ENCODE assay signal across 22 cellular contexts in the genomic region with DNA sequence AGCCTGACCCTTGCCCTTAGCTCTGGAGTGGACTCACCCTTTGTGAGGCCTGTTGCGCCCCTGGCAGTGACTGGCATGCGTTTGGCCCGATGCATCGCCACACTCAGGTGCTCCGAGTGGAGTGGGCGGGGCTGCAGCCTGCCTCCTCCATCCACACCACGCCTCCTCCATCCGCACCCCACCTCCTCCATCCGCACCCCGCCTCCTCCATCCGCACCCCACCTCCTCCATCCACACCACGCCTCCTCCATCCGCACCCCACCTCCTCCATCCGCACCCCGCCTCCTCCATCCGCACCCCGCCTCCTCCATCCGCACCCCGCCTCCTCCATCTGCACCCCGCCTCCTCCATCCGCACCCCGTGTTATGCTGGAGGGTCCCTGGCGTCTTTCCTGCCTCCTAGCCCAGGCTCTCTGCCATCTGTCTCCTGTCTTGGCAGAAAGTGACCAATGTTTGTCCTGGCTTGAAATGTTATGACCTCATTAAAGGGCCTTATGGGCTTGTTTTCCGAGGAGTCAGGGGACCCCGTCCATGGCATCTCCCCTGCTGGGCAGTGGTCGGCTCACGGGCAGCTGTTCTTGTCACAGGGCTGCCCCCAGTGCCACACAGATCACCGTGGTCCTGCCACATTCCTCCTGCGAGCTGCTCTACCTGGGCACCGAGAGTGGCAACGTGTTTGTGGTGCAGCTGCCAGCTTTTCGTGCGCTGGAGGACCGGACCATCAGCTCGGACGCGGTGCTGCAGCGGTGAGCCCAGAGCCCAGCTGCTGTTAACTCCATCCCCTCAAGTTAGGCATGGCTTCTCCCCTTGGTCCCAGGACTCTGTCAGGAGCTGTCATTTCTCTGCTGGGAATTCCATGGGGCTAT. TPM values are rescaled to one million over a fixed set of nuclear protein-coding genes. Genes with fewer than 3 reads are reported as not detected.
DNase-seq lines count a peak whose midpoint lies in the region; ATAC-seq, FAIRE-seq and TF ChIP-seq lines count a peak whose summit lies in the region.
"Had no signal": no experiment of that assay in that cellular context is flagged by ENCODE, and none has a peak within 500 bp of the region (broad histone marks: within the 10 kb centered on the region; RNA-seq: fewer than 3 reads in every experiment).

No MANE protein-coding gene starts in this region.

- no peaks in the 10 kb centered on the region for H3K27me3 ChIP-seq in H1 (replicated peaks in 1 of 4; ENCODE audit: control insufficient read depth in 3 of 4, extremely low read depth in 1 of 4, insufficient read depth in 3 of 4, low read length in 3 of 4)
- H3K27me3 ChIP-seq: foreskin keratinocyte, neural progenitor cell, thyroid gland had no signal

- no peak for TF ChIP-seq POLR2A in H1 (IDR thresholded peaks at IDR 0.05; ENCODE audit: control extremely low read depth in 1 of 2, low read depth in 2 of 2, low read length in 2 of 2)

- H2BK120ac ChIP-seq in H1 (replicated peaks; ENCODE audit: low read depth, low read length), result no peak overlapping the region

- no peaks in the 10 kb centered on the region for H3K4me1 Mint-ChIP-seq in activated CD4-positive, alpha-beta T cell treated with anti-CD3 and anti-CD28 coated beads, Interleukin-2, amount 10 ng/mL, durations not matched to agents 24 days and 14 days
- H3K4me1 Mint-ChIP-seq: activated naive CD4-positive, alpha-beta T cell treated with anti-CD3 and anti-CD28 coated beads, Interleukin-2, amount 50 U/mL, for 24 hours; CD14-positive monocyte had no signal

- H4K91ac ChIP-seq in H1 (replicated peaks; ENCODE audit: insufficient read length, low read length), result no peak overlapping the region

- peaks cover 0 to 7% of the 10 kb centered on the region in 2 experiments for H4K20me1 ChIP-seq in H1 (replicated peaks in 1 of 2; ENCODE audit: control insufficient read depth in 1 of 2, insufficient read depth in 2 of 2, low read length in 2 of 2)

- WGBS in H1 (ENCODE audit: extremely low coverage in 1 of 2, insufficient coverage in 1 of 2, insufficient read length in 1 of 2, insufficient replicate concordance in 2 of 2, low coverage in 1 of 2, low lambda C conversion rate in 2 of 2, missing lambda C conversion rate in 1 of 2), 2 experiments, result 92% methylated on average over 25 of the region's 38 CpGs; no CpG with 5 or more reads in 1 of the 2 experiments

- no peak overlapping the region for H2BK5ac ChIP-seq in H1 (ENCODE audit: low read depth, low read length)

- H3K9ac ChIP-seq in H1 (replicated peaks in 1 of 4; ENCODE audit: extremely low read depth in 1 of 4, low read depth in 3 of 4, low read length in 3 of 4), result no peak overlapping the region
- H3K9ac ChIP-seq: neural progenitor cell had no signal

- H3K9me3 Mint-ChIP-seq in activated CD4-positive, alpha-beta T cell treated with anti-CD3 and anti-CD28 coated beads, Interleukin-2, amount 10 ng/mL, durations not matched to agents 24 days and 14 days, result no peaks in the 10 kb centered on the region
- H3K9me3 Mint-ChIP-seq: activated CD8-positive, alpha-beta T cell treated with anti-CD3 and anti-CD28 coated beads for 36 hours; activated naive CD4-positive, alpha-beta T cell treated with anti-CD3 and anti-CD28 coated beads, Interleukin-2, amount 50 U/mL, for 24 hours; activated T-cell treated with anti-CD3 and anti-CD28 coated beads, Interleukin-2, amount 50 U/mL, for 4 hours; neural progenitor cell; T-cell had no signal

- no peak overlapping the region for H4K5ac ChIP-seq in H1 (ENCODE audit: insufficient read length, low read depth, low read length)

- H3K56ac ChIP-seq in H1 (replicated peaks; ENCODE audit: insufficient read length, low read depth, low read length), result no peak overlapping the region

- H3K4me1 ChIP-seq in H1 (replicated peaks in 1 of 4; ENCODE audit: control insufficient read depth in 3 of 4, insufficient read depth in 4 of 4, low read length in 3 of 4), result peaks cover 0 to 17% (median 5%) of the 10 kb centered on the region in 4 experiments; a peak in 4 of 7 replicates
- H3K4me1 ChIP-seq: foreskin keratinocyte, neural progenitor cell had no signal

- H2BK20ac ChIP-seq in H1 (ENCODE audit: low read length), result no peak overlapping the region

- no peaks in the 10 kb centered on the region for H3K79me1 ChIP-seq in H1 (ENCODE audit: low read depth, low read length)

- no peak for TF ChIP-seq RAD21 in H1 (IDR thresholded peaks at IDR 0.05 in 1 of 2, conservative IDR thresholded peaks at IDR 0.05 in 1 of 2; ENCODE audit: low read depth in 2 of 2, low read length in 2 of 2)

- H3K4me2 ChIP-seq in H1 (ENCODE audit: insufficient read depth in 1 of 2, low read depth in 2 of 2, low read length in 2 of 2), result 0 out of 4 replicates have a peak overlapping the region, but pooled peaks of 1 of the 2 experiments have one; percentile 10
- H3K4me2 ChIP-seq: neural progenitor cell had no signal

- TF ChIP-seq CTCF in H1 (IDR thresholded peaks at IDR 0.05; ENCODE audit: control extremely low read depth in 1 of 3, insufficient read depth in 1 of 3, low read depth in 1 of 3, low read length in 3 of 3), result no peak

- H3K36me3 ChIP-seq in H1 (ENCODE audit: control insufficient read depth in 2 of 4, insufficient read depth in 4 of 4, low read length in 3 of 4), result peaks cover 3 to 9% (median 8%) of the 10 kb centered on the region in 4 experiments
- H3K36me3 ChIP-seq: neural progenitor cell had no signal

- no peak overlapping the region for H3K14ac ChIP-seq in H1 (ENCODE audit: insufficient read length)

- H2AFZ ChIP-seq in H1 (ENCODE audit: low read length), result no peak overlapping the region
- H2AFZ ChIP-seq: neural progenitor cell had no signal

- CTCF ChIA-PET in H1 (lab: Charles Lee; ENCODE audit: partially characterized antibody), result interaction anchor here (0.7 to 1.7 kb wide), 12 partner anchors 10 to 97 kb away, joined by 3 to 6 read pairs (median 3); no protein-coding TSS in a partner anchor

- H3K23ac ChIP-seq in H1 (ENCODE audit: insufficient read length), result no peak overlapping the region

- no peaks in the 10 kb centered on the region for H3K27me3 Mint-ChIP-seq in activated CD4-positive, alpha-beta T cell treated with anti-CD3 and anti-CD28 coated beads, Interleukin-2, amount 10 ng/mL, durations not matched to agents 24 days and 14 days
- H3K27me3 Mint-ChIP-seq: activated CD8-positive, alpha-beta T cell treated with anti-CD3 and anti-CD28 coated beads for 36 hours; activated naive CD4-positive, alpha-beta T cell treated with anti-CD3 and anti-CD28 coated beads, Interleukin-2, amount 50 U/mL, for 24 hours; T-cell had no signal

- no peaks in the 10 kb centered on the region for H3K9me3 ChIP-seq in H1 (ENCODE audit: insufficient read depth in 2 of 2, low read depth in 1 of 2, low read length in 1 of 2)
- H3K9me3 ChIP-seq: thyroid gland had no signal

- H3K27ac Mint-ChIP-seq in activated CD4-positive, alpha-beta T cell treated with anti-CD3 and anti-CD28 coated beads, Interleukin-2, amount 10 ng/mL, durations not matched to agents 24 days and 14 days, result peak overlapping the region; percentile 20
- H3K27ac Mint-ChIP-seq: activated CD8-positive, alpha-beta T cell treated with anti-CD3 and anti-CD28 coated beads for 36 hours; activated naive CD4-positive, alpha-beta T cell treated with anti-CD3 and anti-CD28 coated beads, Interleukin-2, amount 50 U/mL, for 24 hours; T-cell had no signal

- H3K23me2 ChIP-seq in H1 (ENCODE audit: low read depth, low read length), result no peaks in the 10 kb centered on the region

- intact Hi-C loops in activated CD4-positive, alpha-beta T cell treated with anti-CD3 and anti-CD28 coated beads, Interleukin-2, amount 10 ng/mL, durations not matched to agents 24 days and 14 days (cut with micrococcal nuclease), result no loop called here

- H3K27ac ChIP-seq in H1 (ENCODE audit: low read depth, low read length) (no peak overlapping the region), substantia nigra (ENCODE audit: low read depth, low read length, poor library complexity, severe bottlenecking) (peak overlapping the region; percentile 97)
- H3K27ac ChIP-seq: foreskin keratinocyte, neural progenitor cell had no signal

- no peak for TF ChIP-seq EP300 in H1 (IDR thresholded peaks at IDR 0.05; ENCODE audit: borderline replicate concordance in 1 of 2, low read depth in 2 of 2, low read length in 2 of 2)

- H3K4me3 Mint-ChIP-seq in activated CD4-positive, alpha-beta T cell treated with anti-CD3 and anti-CD28 coated beads, Interleukin-2, amount 10 ng/mL, durations not matched to agents 24 days and 14 days, result no peak overlapping the region
- H3K4me3 Mint-ChIP-seq: activated CD8-positive, alpha-beta T cell treated with anti-CD3 and anti-CD28 coated beads for 36 hours; activated naive CD4-positive, alpha-beta T cell treated with anti-CD3 and anti-CD28 coated beads, Interleukin-2, amount 50 U/mL, for 24 hours; activated T-cell treated with anti-CD3 and anti-CD28 coated beads, Interleukin-2, amount 50 U/mL, for 4 hours; CD14-positive monocyte; neural progenitor cell; T-cell had no signal

- no peak overlapping the region for H3K18ac ChIP-seq in H1 (ENCODE audit: extremely low read depth, low read length)

- no peak for ATAC-seq in HG02678 (IDR thresholded peaks at IDR 0.05; ENCODE audit: unreplicated experiment)
- ATAC-seq: activated CD8-positive, alpha-beta T cell treated with anti-CD3 and anti-CD28 coated beads for 36 hours; activated T-cell treated with anti-CD3 and anti-CD28 coated beads, Interleukin-2, amount 50 U/mL, for 4 hours; foreskin keratinocyte had no signal

- H3K36me3 Mint-ChIP-seq in activated CD4-positive, alpha-beta T cell treated with anti-CD3 and anti-CD28 coated beads, Interleukin-2, amount 10 ng/mL, durations not matched to agents 24 days and 14 days (ENCODE audit: low read depth), result no peaks in the 10 kb centered on the region
- H3K36me3 Mint-ChIP-seq: activated naive CD4-positive, alpha-beta T cell treated with anti-CD3 and anti-CD28 coated beads, Interleukin-2, amount 50 U/mL, for 24 hours; CD14-positive monocyte; neural progenitor cell had no signal

- no peak overlapping the region for H3K4me3 ChIP-seq in H1 (ENCODE audit: extremely low read depth in 1 of 4, insufficient read depth in 2 of 4, low read depth in 3 of 4, low read length in 4 of 4)
- H3K4me3 ChIP-seq: neural progenitor cell, thyroid gland had no signal

- peak overlapping the region; percentile 78 for H3K4ac ChIP-seq in H1 (replicated peaks; ENCODE audit: insufficient read length, low read depth, low read length)

- POLR2A ChIA-PET in H1 (lab: Charles Lee; ENCODE audit: partially characterized antibody), result interaction anchor here (0.7 to 1.5 kb wide), 4 partner anchors 16 to 221 kb away, joined by 3 to 4 read pairs (median 3); a partner anchor contains a TSS

- H2BK15ac ChIP-seq in H1 (ENCODE audit: low read length), result no peak overlapping the region

- FAIRE-seq in H1 (lab: Jason Lieb, UNC), result no peak
- FAIRE-seq: A204.1, GM12892 had no signal

- H3K79me2 ChIP-seq in H1 (ENCODE audit: control insufficient read depth in 1 of 2, insufficient read depth in 2 of 2, low read length in 2 of 2), result no peaks in the 10 kb centered on the region

- H2AK5ac ChIP-seq in H1 (ENCODE audit: low read depth, low read length), result no peak overlapping the region

- peak overlapping the region; percentile 51; the same call in 1 of the 2 replicates for H4K8ac ChIP-seq in H1 (ENCODE audit: extremely low read depth, insufficient read depth, low read length)

- H2BK12ac ChIP-seq in H1 (ENCODE audit: low read depth, low read length), result 0 out of 2 replicates have a peak overlapping the region, but pooled peaks have one; percentile 27

- no peak for DNase-seq in activated CD4-positive, alpha-beta T cell treated with anti-CD3 and anti-CD28 coated beads, Interleukin-2, amount 10 ng/mL, durations not matched to agents 24 days and 14 days
- DNase-seq in activated CD4-positive, alpha-beta T cell treated with anti-CD3 and anti-CD28 coated beads, Interleukin-2, amount 50 U/mL, for 48 hours, result no peak
- DNase-seq in H1 (ENCODE audit: low read depth in 1 of 2, low spot score in 2 of 2) (no peak), substantia nigra (lab: John Stamatoyannopoulos, UW) (peak in 4 of 49 donors; percentile 13 to 91 (median 63)), ecto neural progenitor cell (ENCODE audit: low spot score) (no peak)
- DNase-seq: activated CD8-positive, alpha-beta T cell treated with anti-CD3 and anti-CD28 coated beads for 36 hours; activated T-cell treated with anti-CD3 and anti-CD28 coated beads, Interleukin-2, amount 50 U/mL, for 4 hours; foreskin keratinocyte; Kasumi-1; midbrain; NCI-H1417; NCI-H526; retina; SHP77; T-cell; thyroid gland had no signal

RNA-seq across cellular contexts. Expression of a gene that starts 28.7 kb away (rescaled TPM):
- total RNA-seq in activated CD4-positive, alpha-beta T cell treated with anti-CD3 and anti-CD28 coated beads, Interleukin-2, amount 10 ng/mL, durations not matched to agents 24 days and 14 days, result 24.3 and 25.4 TPM in 2 replicates
- total RNA-seq in H1 (2021; fragmentation: NEBNext Ultra II Directional; extraction: Animal tissue kit (Norgen Biotek cat#: 25700)), result 11.2 and 13.8 TPM in 2 replicates
- 7.1 and 15.1 TPM in 2 replicates for polyA plus RNA-seq in H1 (2011; rRNA removed)
- 12.4 TPM for polyA plus RNA-seq in H1 (2011; cell fraction: cytosol; rRNA removed)
- polyA plus RNA-seq in H1 (2011; cell fraction: nucleus; rRNA removed), result 107 TPM
- polyA plus RNA-seq in H1 (2012, experiment 1 of 2), result 9.4 to 17.6 TPM (median 14.5 TPM) in 4 replicates
- 5.4 TPM for polyA plus RNA-seq in H1 (2012, experiment 2 of 2)
- 5.8 TPM for polyA plus RNA-seq in H1 (2013, experiment 1 of 2)
- polyA plus RNA-seq in H1 (2013, experiment 2 of 2), result 4.9 TPM
- 4.1 and 7.9 TPM in 2 replicates for polyA minus RNA-seq in H1 (2011; rRNA and poly(A)+ RNA removed)
- 12.5 TPM for polyA minus RNA-seq in H1 (2011; cell fraction: cytosol; rRNA and poly(A)+ RNA removed)
- polyA minus RNA-seq in H1 (2011; cell fraction: nucleus; rRNA and poly(A)+ RNA removed), result 40.4 TPM

RNA-seq across cellular contexts. Expression of a gene that starts 33.4 kb away (rescaled TPM):
- total RNA-seq in activated CD4-positive, alpha-beta T cell treated with anti-CD3 and anti-CD28 coated beads, Interleukin-2, amount 10 ng/mL, durations not matched to agents 24 days and 14 days, result 6.5 and 9.0 TPM in 2 replicates
- total RNA-seq in H1 (2021; fragmentation: NEBNext Ultra II Directional; extraction: Animal tissue kit (Norgen Biotek cat#: 25700)), result 64.5 and 66.6 TPM in 2 replicates
- polyA plus RNA-seq in H1 (2011; rRNA removed), result 77.1 and 126 TPM in 2 replicates
- polyA plus RNA-seq in H1 (2011; cell fraction: cytosol; rRNA removed), result 90.7 TPM
- 171 TPM for polyA plus RNA-seq in H1 (2011; cell fraction: nucleus; rRNA removed)
- 38.9 to 72.3 TPM (median 69.7 TPM) in 4 replicates for polyA plus RNA-seq in H1 (2012, experiment 1 of 2)
- 58.3 TPM for polyA plus RNA-seq in H1 (2012, experiment 2 of 2)
- 47.7 TPM for polyA plus RNA-seq in H1 (2013, experiment 1 of 2)
- 43.3 TPM for polyA plus RNA-seq in H1 (2013, experiment 2 of 2)
- 22.8 and 39.6 TPM in 2 replicates for polyA minus RNA-seq in H1 (2011; rRNA and poly(A)+ RNA removed)
- polyA minus RNA-seq in H1 (2011; cell fraction: cytosol; rRNA and poly(A)+ RNA removed), result 33.2 TPM
- 44.7 TPM for polyA minus RNA-seq in H1 (2011; cell fraction: nucleus; rRNA and poly(A)+ RNA removed)

RNA-seq across cellular contexts. Expression of a gene that starts 42.6 kb away (rescaled TPM):
- total RNA-seq in activated CD4-positive, alpha-beta T cell treated with anti-CD3 and anti-CD28 coated beads, Interleukin-2, amount 10 ng/mL, durations not matched to agents 24 days and 14 days, result 61.7 and 66.4 TPM in 2 replicates
- 43.6 and 44.8 TPM in 2 replicates for total RNA-seq in H1 (2021; fragmentation: NEBNext Ultra II Directional; extraction: Animal tissue kit (Norgen Biotek cat#: 25700))
- polyA plus RNA-seq in H1 (2011; rRNA removed), result 60.3 and 68.1 TPM in 2 replicates
- 52.7 TPM for polyA plus RNA-seq in H1 (2011; cell fraction: cytosol; rRNA removed)
- 106 TPM for polyA plus RNA-seq in H1 (2011; cell fraction: nucleus; rRNA removed)
- 41.4 to 67.2 TPM (median 56.3 TPM) in 4 replicates for polyA plus RNA-seq in H1 (2012, experiment 1 of 2)
- polyA plus RNA-seq in H1 (2012, experiment 2 of 2), result 63.3 TPM
- polyA plus RNA-seq in H1 (2013, experiment 1 of 2), result 32.9 TPM
- polyA plus RNA-seq in H1 (2013, experiment 2 of 2), result 29.0 TPM
- 35.2 and 45.8 TPM in 2 replicates for polyA minus RNA-seq in H1 (2011; rRNA and poly(A)+ RNA removed)
- polyA minus RNA-seq in H1 (2011; cell fraction: cytosol; rRNA and poly(A)+ RNA removed), result 14.6 TPM
- polyA minus RNA-seq in H1 (2011; cell fraction: nucleus; rRNA and poly(A)+ RNA removed), result 18.1 TPM

RNA-seq across cellular contexts. Expression of a gene that starts 43.6 kb away (rescaled TPM):
- 1.4 and 1.6 TPM in 2 replicates for total RNA-seq in activated CD4-positive, alpha-beta T cell treated with anti-CD3 and anti-CD28 coated beads, Interleukin-2, amount 10 ng/mL, durations not matched to agents 24 days and 14 days
- total RNA-seq in H1 (2021; fragmentation: NEBNext Ultra II Directional; extraction: Animal tissue kit (Norgen Biotek cat#: 25700)), result 28.9 and 32.3 TPM in 2 replicates
- 6.7 and 10.6 TPM in 2 replicates for polyA plus RNA-seq in H1 (2011; rRNA removed)
- polyA plus RNA-seq in H1 (2011; cell fraction: cytosol; rRNA removed), result 6.0 TPM
- 36.0 TPM for polyA plus RNA-seq in H1 (2011; cell fraction: nucleus; rRNA removed)
- 10.0 to 15.3 TPM (median 14.4 TPM) in 4 replicates for polyA plus RNA-seq in H1 (2012, experiment 1 of 2)
- polyA plus RNA-seq in H1 (2012, experiment 2 of 2), result 12.7 TPM
- 8.6 TPM for polyA plus RNA-seq in H1 (2013, experiment 1 of 2)
- polyA plus RNA-seq in H1 (2013, experiment 2 of 2), result 8.0 TPM
- polyA minus RNA-seq in H1 (2011; rRNA and poly(A)+ RNA removed), result 9.0 and 13.9 TPM in 2 replicates
- 8.7 TPM for polyA minus RNA-seq in H1 (2011; cell fraction: cytosol; rRNA and poly(A)+ RNA removed)
- polyA minus RNA-seq in H1 (2011; cell fraction: nucleus; rRNA and poly(A)+ RNA removed), result 19.4 TPM
- polyA plus RNA-seq: CD14-positive monocyte had no signal
